9 cellular contexts compared by ENCODE assay signal in the genomic region with DNA sequence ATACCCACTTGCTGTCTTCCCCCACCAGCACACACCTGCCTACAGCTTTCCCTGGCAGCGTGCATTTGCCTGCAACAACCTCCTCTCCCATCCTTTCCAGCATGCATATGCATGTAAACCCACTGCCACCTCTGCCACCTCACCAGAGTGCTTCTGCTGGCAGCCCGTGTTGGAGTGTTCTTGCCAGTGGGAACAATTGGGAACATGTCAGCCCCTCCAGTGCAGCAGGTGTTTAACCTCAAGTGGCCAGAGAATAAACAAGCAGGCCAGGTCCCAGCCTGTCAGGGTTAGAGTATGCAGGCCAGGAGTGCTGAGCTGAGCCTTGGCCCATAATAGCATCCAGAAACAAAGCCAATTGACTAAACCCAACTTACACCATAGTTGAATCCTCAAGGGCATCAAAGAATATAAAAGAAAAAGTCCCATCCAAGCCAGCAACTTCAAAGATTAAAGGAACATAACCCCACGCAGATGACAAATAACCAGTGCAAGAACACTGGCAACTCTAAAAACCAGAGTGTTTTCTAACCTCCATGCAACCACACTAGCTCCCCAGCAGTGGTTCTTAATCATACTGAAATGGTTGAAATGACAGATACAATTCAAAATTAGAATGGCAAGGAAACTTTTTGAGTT.
A peak's percentile ranks its signal among the peaks of the same experiment; 100 is the strongest.
DNase-seq lines count a peak whose midpoint lies in the region; ATAC-seq, FAIRE-seq and TF ChIP-seq lines count a peak whose summit lies in the region.
"Had no signal": no experiment of that assay in that cellular context is flagged by ENCODE, and none has a peak within 500 bp of the region (broad histone marks: within the 10 kb centered on the region; RNA-seq: fewer than 3 reads in every experiment).

No MANE protein-coding gene starts in this region.

- H2AK5ac ChIP-seq in neuronal stem cell (ENCODE audit: low read depth, low read length) = no peak overlapping the region

- no CpG with 5 or more reads among the region's 3 CpGs for WGBS in neuronal stem cell (ENCODE audit: extremely low coverage in 2 of 2, insufficient read length in 2 of 2, insufficient replicate concordance in 1 of 2), 2 donors
- WGBS in HepG2 (ENCODE audit: low lambda C conversion rate) = 1% methylated on average over 3 of the region's 3 CpGs

- H2BK15ac ChIP-seq in neuronal stem cell (ENCODE audit: low read length) = no peak overlapping the region

- H3K9ac ChIP-seq in neuronal stem cell (ENCODE audit: low read depth, low read length, poor library complexity) (no peak overlapping the region), HepG2 (ENCODE audit: insufficient read depth, low read depth, low read length) (no peak overlapping the region)

- H4K91ac ChIP-seq in neuronal stem cell (ENCODE audit: low read depth, low read length, poor library complexity) = no peak overlapping the region

- ATAC-seq in HG02840 (IDR thresholded peaks at IDR 0.05; ENCODE audit: low FRiP score, unreplicated experiment) (peak; percentile 84), HepG2 (no peak)
- ATAC-seq: K562 had no signal

- FAIRE-seq in HepG2 (lab: Jason Lieb, UNC) = no peak
- FAIRE-seq: K562 had no signal

- no peak overlapping the region for H3K4ac ChIP-seq in neuronal stem cell (ENCODE audit: low read length)

- H2BK120ac ChIP-seq in neuronal stem cell (ENCODE audit: low read depth, low read length) = no peak overlapping the region

- TF ChIP-seq EP300 in HepG2 (IDR thresholded peaks at IDR 0.05; ENCODE audit: low read depth in 2 of 2, low read length in 2 of 2) (no peak), HepG2 (CRISPR knock-in tag; IDR thresholded peaks at IDR 0.05; ENCODE audit: borderline replicate concordance) (no peak)

- no peak for TF ChIP-seq POLR2A in HepG2 (IDR thresholded peaks at IDR 0.05; ENCODE audit: insufficient read depth in 1 of 2, low read depth in 2 of 2, low read length in 2 of 2)

- no peak overlapping the region for H2AFZ ChIP-seq in neuronal stem cell (ENCODE audit: low read length)
- no peak overlapping the region for H2AFZ ChIP-seq in HepG2 (ENCODE audit: low read length)

- H3K4me1 ChIP-seq in neuronal stem cell (ENCODE audit: control insufficient read depth in 2 of 2, insufficient read depth in 1 of 2, low read depth in 1 of 2, low read length in 2 of 2) (no peaks in the 10 kb centered on the region), HepG2 (ENCODE audit: insufficient read depth, low read length) (no peaks in the 10 kb centered on the region)

- BruUV-seq in HepG2 (replicated peaks; lab: Mats Ljungman, UMichigan) = no TSS peak

- POLR2A ChIA-PET in HepG2 (lab: Yijun Ruan, JAX) = no interaction called here

- H4K8ac ChIP-seq in neuronal stem cell (ENCODE audit: low read depth, low read length) = no peak overlapping the region

- H2BK5ac ChIP-seq in neuronal stem cell (ENCODE audit: low read length) = no peak overlapping the region

- no peaks in the 10 kb centered on the region for H4K20me1 ChIP-seq in HepG2 (ENCODE audit: insufficient read depth, low read length)

- no peak overlapping the region for H3K18ac ChIP-seq in neuronal stem cell (ENCODE audit: low read length)

- intact Hi-C loops in HepG2 (cut with micrococcal nuclease; ENCODE audit: unreplicated experiment) = no loop called here

- no peak overlapping the region for H3K14ac ChIP-seq in neuronal stem cell (ENCODE audit: low read length)

- no peak for TF ChIP-seq RAD21 in HepG2 (CRISPR knock-in tag; IDR thresholded peaks at IDR 0.05)

- DNase-seq in stimulated activated CD4-positive, alpha-beta T cell treated with anti-CD3 and anti-CD28 coated beads, Interleukin-4, amount 100 ng/mL, for 24 hours = peak; percentile 9
- DNase-seq in stimulated activated CD4-positive, alpha-beta T cell treated with anti-CD3 and anti-CD28 coated beads, Interleukin-2, amount 100 ng/mL, for 48 hours = no peak
- DNase-seq in NCI-H2107 (lab: John Stamatoyannopoulos, UW) (peak; percentile 18), neuronal stem cell (ENCODE audit: low spot score) (no peak), COLO829 (ENCODE audit: low spot score) (no peak), HepG2 (ENCODE audit: low spot score) (no peak), kidney glomerular epithelial cell (lab: John Stamatoyannopoulos, UW) (no peak)

- in situ Hi-C loops in HepG2 (cut with HindIII; ENCODE audit: extremely low pct_ligation_motif_present, low pct_unique_long_range_greater_than_20kb) = no loop called here

- no peaks in the 10 kb centered on the region for H3K36me3 ChIP-seq in neuronal stem cell (replicated peaks in 1 of 2; ENCODE audit: control insufficient read depth in 2 of 2, insufficient read depth in 2 of 2, low read length in 2 of 2)
- H3K36me3 ChIP-seq in HepG2 (replicated peaks in 1 of 2; ENCODE audit: control insufficient read depth in 1 of 2, insufficient read depth in 2 of 2, low read length in 2 of 2) = no peaks in the 10 kb centered on the region

- no peak for TF ChIP-seq CTCF in HepG2 (CRISPR knock-in tag; IDR thresholded peaks at IDR 0.05)

- H3K27ac ChIP-seq in neuronal stem cell (replicated peaks; ENCODE audit: low read length) (no peak overlapping the region), HepG2 (ENCODE audit: extremely low read length, insufficient read depth, low read length) (no peak overlapping the region)

- no peaks in the 10 kb centered on the region for H3K79me1 ChIP-seq in neuronal stem cell (ENCODE audit: low read depth, low read length)

- CTCF ChIA-PET in HepG2 (lab: Yijun Ruan, JAX; ENCODE audit: low intra/inter-chr PET ratio, low total read pairs) = no interaction called here

- no peak overlapping the region for H3K23ac ChIP-seq in neuronal stem cell (ENCODE audit: low read depth, low read length, poor library complexity)

- H3K27me3 ChIP-seq in neuronal stem cell (ENCODE audit: control insufficient read depth in 3 of 3, insufficient read depth in 3 of 3, low read depth in 1 of 3, low read length in 3 of 3) (no peaks in the 10 kb centered on the region), HepG2 (ENCODE audit: control insufficient read depth in 1 of 2, insufficient read depth in 2 of 2, low read length in 2 of 2) (no peaks in the 10 kb centered on the region)

- H2BK12ac ChIP-seq in neuronal stem cell (ENCODE audit: low read length) = no peak overlapping the region

- H3K4me3 ChIP-seq in neuronal stem cell (ENCODE audit: low read length in 2 of 2) (no peak overlapping the region), HepG2 (replicated peaks in 1 of 3; ENCODE audit: insufficient read depth in 1 of 3, low read depth in 2 of 3, low read length in 3 of 3) (no peak overlapping the region)
- H3K4me3 ChIP-seq: K562 had no signal

- H3K9me3 ChIP-seq in neuronal stem cell (replicated peaks in 1 of 2; ENCODE audit: control insufficient read depth in 2 of 2, insufficient read depth in 1 of 2, low read depth in 1 of 2, low read length in 2 of 2) (no peaks in the 10 kb centered on the region), HepG2 (ENCODE audit: low read length) (peaks cover 64% of the 10 kb centered on the region)

- H3K4me2 ChIP-seq in neuronal stem cell (ENCODE audit: insufficient read depth, low read length, poor library complexity, severe bottlenecking) (no peak overlapping the region), HepG2 (ENCODE audit: low read depth, low read length) (no peak overlapping the region)

- H3K79me2 ChIP-seq in HepG2 (ENCODE audit: insufficient read depth, low read length) = no peaks in the 10 kb centered on the region

TF ChIP-seq in HepG2, 621 proteins besides CTCF, POLR2A, EP300 and RAD21 (continues in another document):
- TF ChIP-seq PLRG1 (conservative IDR thresholded peaks at IDR 0.05) (no peak), NR2F6 (IDR thresholded peaks at IDR 0.05) (no peak), NR2F6 (CRISPR knock-in tag; IDR thresholded peaks at IDR 0.05) (no peak), YEATS2 (CRISPR knock-in tag; IDR thresholded peaks at IDR 0.05; ENCODE audit: borderline replicate concordance) (no peak), NR3C1 (CRISPR knock-in tag; IDR thresholded peaks at IDR 0.05) (no peak), ZNF552 (CRISPR knock-in tag; IDR thresholded peaks at IDR 0.05; ENCODE audit: borderline replicate concordance) (no peak), ZNF451 (CRISPR knock-in tag; IDR thresholded peaks at IDR 0.05) (no peak), MED8 (CRISPR knock-in tag; IDR thresholded peaks at IDR 0.05; ENCODE audit: insufficient replicate concordance) (no peak), JDP2 (CRISPR knock-in tag; IDR thresholded peaks at IDR 0.05; ENCODE audit: borderline replicate concordance) (no peak), ZNF558 (CRISPR knock-in tag; IDR thresholded peaks at IDR 0.05; ENCODE audit: borderline replicate concordance) (no peak), ZNF773 (CRISPR knock-in tag; IDR thresholded peaks at IDR 0.05; ENCODE audit: borderline replicate concordance) (no peak), ZSCAN30 (CRISPR knock-in tag; IDR thresholded peaks at IDR 0.05) (no peak), ZFP36 (IDR thresholded peaks at IDR 0.05; ENCODE audit: borderline replicate concordance, low read depth, low read length, partially characterized antibody) (no peak), ZNF747 (CRISPR knock-in tag; IDR thresholded peaks at IDR 0.05; ENCODE audit: borderline replicate concordance) (no peak), ATF7 (IDR thresholded peaks at IDR 0.05) (no peak), ATF7 (CRISPR knock-in tag; IDR thresholded peaks at IDR 0.05) (no peak), NFIC (IDR thresholded peaks at IDR 0.05; ENCODE audit: low read length) (no peak), ZZZ3 (CRISPR knock-in tag; IDR thresholded peaks at IDR 0.05; ENCODE audit: borderline replicate concordance) (no peak)
- TF ChIP-seq, protein P1, sequence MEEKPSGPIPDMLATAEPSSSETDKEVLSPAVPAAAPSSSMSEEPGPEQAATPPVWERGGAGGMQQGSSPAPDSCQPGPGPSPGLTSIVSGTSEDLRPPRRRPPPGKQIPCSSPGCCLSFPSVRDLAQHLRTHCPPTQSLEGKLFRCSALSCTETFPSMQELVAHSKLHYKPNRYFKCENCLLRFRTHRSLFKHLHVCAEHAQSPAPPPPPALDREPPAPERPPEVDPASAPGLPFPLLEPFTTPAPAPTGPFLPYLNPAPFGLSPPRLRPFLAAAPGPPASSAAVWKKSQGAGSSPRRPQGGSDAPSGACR (CRISPR knock-in tag; IDR thresholded peaks at IDR 0.05) = no peak
- TF ChIP-seq, protein P2, sequence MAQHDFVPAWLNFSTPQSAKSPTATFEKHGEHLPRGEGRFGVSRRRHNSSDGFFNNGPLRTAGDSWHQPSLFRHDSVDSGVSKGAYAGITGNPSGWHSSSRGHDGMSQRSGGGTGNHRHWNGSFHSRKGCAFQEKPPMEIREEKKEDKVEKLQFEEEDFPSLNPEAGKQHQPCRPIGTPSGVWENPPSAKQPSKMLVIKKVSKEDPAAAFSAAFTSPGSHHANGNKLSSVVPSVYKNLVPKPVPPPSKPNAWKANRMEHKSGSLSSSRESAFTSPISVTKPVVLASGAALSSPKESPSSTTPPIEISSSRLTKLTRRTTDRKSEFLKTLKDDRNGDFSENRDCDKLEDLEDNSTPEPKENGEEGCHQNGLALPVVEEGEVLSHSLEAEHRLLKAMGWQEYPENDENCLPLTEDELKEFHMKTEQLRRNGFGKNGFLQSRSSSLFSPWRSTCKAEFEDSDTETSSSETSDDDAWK (CRISPR knock-in tag; IDR thresholded peaks at IDR 0.05) = no peak

Comparison
In these comparisons a context has a peak if more than half of its experiments do, and no peak if none do; other contexts are left out.
1. DNase-seq: peak in stimulated activated CD4-positive, alpha-beta T cell treated with anti-CD3 and anti-CD28 coated beads, Interleukin-4, amount 100 ng/mL, for 24 hours (single experiment) and NCI-H2107 (single experiment); none in stimulated activated CD4-positive, alpha-beta T cell treated with anti-CD3 and anti-CD28 coated beads, Interleukin-2, amount 100 ng/mL, for 48 hours (0 of 2), neuronal stem cell (single experiment), COLO829 (single experiment), HepG2 (single experiment) and kidney glomerular epithelial cell (single experiment).